Comparison of ENCODE assay signal across 1 cellular context in the genomic region with DNA sequence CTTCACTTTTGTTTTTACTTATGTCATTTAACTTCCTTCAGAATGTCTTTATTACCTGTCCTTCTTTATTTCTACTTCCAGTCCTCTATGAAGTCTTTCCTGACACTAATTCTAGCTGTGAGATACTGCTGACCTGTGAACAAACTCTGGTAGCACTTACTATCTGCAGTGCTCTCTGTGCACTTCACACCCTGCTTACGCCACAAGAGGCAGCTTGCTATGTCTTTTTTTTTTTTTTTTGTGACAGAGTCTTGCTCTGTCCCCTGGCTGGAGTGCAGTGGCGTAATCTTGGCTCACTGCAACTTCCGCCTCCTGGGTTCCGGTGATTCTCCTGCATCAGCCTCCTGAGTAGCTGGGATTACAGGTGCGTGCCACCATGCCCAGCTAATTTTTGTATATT.
TF ChIP-seq lines count a peak whose summit lies in the region.

No MANE protein-coding gene starts in this region.

TF ChIP-seq in HepG2, 621 proteins besides CTCF, POLR2A, EP300 and RAD21 (continued from another document and continues in another):
- TF ChIP-seq, protein P1, sequence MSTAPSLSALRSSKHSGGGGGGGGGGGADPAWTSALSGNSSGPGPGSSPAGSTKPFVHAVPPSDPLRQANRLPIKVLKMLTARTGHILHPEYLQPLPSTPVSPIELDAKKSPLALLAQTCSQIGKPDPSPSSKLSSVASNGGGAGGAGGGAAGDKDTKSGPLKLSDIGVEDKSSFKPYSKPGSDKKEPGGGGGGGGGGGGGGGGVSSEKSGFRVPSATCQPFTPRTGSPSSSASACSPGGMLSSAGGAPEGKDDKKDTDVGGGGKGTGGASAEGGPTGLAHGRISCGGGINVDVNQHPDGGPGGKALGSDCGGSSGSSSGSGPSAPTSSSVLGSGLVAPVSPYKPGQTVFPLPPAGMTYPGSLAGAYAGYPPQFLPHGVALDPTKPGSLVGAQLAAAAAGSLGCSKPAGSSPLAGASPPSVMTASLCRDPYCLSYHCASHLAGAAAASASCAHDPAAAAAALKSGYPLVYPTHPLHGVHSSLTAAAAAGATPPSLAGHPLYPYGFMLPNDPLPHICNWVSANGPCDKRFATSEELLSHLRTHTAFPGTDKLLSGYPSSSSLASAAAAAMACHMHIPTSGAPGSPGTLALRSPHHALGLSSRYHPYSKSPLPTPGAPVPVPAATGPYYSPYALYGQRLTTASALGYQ (CRISPR knock-in tag; IDR thresholded peaks at IDR 0.05) = no peak
- TF ChIP-seq, protein P2, sequence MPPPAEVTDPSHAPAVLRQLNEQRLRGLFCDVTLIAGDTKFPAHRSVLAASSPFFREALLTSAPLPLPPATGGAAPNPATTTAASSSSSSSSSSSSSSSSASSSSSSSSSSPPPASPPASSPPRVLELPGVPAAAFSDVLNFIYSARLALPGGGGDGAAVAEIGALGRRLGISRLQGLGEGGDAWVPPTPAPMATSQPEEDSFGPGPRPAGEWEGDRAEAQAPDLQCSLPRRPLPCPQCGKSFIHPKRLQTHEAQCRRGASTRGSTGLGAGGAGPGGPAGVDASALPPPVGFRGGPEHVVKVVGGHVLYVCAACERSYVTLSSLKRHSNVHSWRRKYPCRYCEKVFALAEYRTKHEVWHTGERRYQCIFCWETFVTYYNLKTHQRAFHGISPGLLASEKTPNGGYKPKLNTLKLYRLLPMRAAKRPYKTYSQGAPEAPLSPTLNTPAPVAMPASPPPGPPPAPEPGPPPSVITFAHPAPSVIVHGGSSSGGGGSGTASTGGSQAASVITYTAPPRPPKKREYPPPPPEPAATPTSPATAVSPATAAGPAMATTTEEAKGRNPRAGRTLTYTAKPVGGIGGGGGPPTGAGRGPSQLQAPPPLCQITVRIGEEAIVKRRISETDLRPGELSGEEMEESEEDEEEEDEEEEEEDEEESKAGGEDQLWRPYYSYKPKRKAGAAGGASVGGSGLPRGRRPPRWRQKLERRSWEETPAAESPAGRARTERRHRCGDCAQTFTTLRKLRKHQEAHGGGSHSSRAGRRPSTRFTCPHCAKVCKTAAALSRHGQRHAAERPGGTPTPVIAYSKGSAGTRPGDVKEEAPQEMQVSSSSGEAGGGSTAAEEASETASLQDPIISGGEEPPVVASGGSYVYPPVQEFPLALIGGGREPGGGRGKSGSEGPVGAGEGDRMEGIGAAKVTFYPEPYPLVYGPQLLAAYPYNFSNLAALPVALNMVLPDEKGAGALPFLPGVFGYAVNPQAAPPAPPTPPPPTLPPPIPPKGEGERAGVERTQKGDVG (CRISPR knock-in tag; IDR thresholded peaks at IDR 0.05; ENCODE audit: borderline replicate concordance) = no peak
- no peak for TF ChIP-seq NBN (conservative IDR thresholded peaks at IDR 0.05)
- no peak for TF ChIP-seq ZNF337 (CRISPR knock-in tag; IDR thresholded peaks at IDR 0.05; ENCODE audit: borderline replicate concordance, low read depth)
- no peak for TF ChIP-seq ZNF207 (IDR thresholded peaks at IDR 0.05; ENCODE audit: borderline replicate concordance)
- TF ChIP-seq ZNF816 (CRISPR knock-in tag; IDR thresholded peaks at IDR 0.05; ENCODE audit: borderline replicate concordance) = no peak
- TF ChIP-seq ZNF768 (CRISPR knock-in tag; IDR thresholded peaks at IDR 0.05) = no peak
- TF ChIP-seq CBFB (CRISPR knock-in tag; IDR thresholded peaks at IDR 0.05) = no peak
- TF ChIP-seq, protein P3, sequence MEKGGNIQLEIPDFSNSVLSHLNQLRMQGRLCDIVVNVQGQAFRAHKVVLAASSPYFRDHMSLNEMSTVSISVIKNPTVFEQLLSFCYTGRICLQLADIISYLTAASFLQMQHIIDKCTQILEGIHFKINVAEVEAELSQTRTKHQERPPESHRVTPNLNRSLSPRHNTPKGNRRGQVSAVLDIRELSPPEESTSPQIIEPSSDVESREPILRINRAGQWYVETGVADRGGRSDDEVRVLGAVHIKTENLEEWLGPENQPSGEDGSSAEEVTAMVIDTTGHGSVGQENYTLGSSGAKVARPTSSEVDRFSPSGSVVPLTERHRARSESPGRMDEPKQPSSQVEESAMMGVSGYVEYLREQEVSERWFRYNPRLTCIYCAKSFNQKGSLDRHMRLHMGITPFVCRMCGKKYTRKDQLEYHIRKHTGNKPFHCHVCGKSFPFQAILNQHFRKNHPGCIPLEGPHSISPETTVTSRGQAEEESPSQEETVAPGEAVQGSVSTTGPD (CRISPR knock-in tag; IDR thresholded peaks at IDR 0.05) = no peak
- TF ChIP-seq, protein P4, sequence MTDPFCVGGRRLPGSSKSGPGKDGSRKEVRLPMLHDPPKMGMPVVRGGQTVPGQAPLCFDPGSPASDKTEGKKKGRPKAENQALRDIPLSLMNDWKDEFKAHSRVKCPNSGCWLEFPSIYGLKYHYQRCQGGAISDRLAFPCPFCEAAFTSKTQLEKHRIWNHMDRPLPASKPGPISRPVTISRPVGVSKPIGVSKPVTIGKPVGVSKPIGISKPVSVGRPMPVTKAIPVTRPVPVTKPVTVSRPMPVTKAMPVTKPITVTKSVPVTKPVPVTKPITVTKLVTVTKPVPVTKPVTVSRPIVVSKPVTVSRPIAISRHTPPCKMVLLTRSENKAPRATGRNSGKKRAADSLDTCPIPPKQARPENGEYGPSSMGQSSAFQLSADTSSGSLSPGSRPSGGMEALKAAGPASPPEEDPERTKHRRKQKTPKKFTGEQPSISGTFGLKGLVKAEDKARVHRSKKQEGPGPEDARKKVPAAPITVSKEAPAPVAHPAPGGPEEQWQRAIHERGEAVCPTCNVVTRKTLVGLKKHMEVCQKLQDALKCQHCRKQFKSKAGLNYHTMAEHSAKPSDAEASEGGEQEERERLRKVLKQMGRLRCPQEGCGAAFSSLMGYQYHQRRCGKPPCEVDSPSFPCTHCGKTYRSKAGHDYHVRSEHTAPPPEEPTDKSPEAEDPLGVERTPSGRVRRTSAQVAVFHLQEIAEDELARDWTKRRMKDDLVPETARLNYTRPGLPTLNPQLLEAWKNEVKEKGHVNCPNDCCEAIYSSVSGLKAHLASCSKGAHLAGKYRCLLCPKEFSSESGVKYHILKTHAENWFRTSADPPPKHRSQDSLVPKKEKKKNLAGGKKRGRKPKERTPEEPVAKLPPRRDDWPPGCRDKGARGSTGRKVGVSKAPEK (CRISPR knock-in tag; IDR thresholded peaks at IDR 0.05; ENCODE audit: borderline replicate concordance) = no peak
- TF ChIP-seq ZNF530 (CRISPR knock-in tag; IDR thresholded peaks at IDR 0.05; ENCODE audit: low read depth) = no peak
- TF ChIP-seq ZNF383 (CRISPR knock-in tag; IDR thresholded peaks at IDR 0.05; ENCODE audit: borderline replicate concordance) = no peak
- no peak for TF ChIP-seq ZSCAN12 (CRISPR knock-in tag; IDR thresholded peaks at IDR 0.05)
- TF ChIP-seq, protein P5, sequence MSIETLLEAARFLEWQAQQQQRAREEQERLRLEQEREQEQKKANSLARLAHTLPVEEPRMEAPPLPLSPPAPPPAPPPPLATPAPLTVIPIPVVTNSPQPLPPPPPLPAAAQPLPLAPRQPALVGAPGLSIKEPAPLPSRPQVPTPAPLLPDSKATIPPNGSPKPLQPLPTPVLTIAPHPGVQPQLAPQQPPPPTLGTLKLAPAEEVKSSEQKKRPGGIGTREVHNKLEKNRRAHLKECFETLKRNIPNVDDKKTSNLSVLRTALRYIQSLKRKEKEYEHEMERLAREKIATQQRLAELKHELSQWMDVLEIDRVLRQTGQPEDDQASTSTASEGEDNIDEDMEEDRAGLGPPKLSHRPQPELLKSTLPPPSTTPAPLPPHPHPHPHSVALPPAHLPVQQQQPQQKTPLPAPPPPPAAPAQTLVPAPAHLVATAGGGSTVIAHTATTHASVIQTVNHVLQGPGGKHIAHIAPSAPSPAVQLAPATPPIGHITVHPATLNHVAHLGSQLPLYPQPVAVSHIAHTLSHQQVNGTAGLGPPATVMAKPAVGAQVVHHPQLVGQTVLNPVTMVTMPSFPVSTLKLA (IDR thresholded peaks at IDR 0.05) = no peak
- TF ChIP-seq ZNF614 (CRISPR knock-in tag; IDR thresholded peaks at IDR 0.05; ENCODE audit: borderline replicate concordance) = no peak
- TF ChIP-seq ZNF772 (CRISPR knock-in tag; IDR thresholded peaks at IDR 0.05) = no peak
- TF ChIP-seq NONO (IDR thresholded peaks at IDR 0.05) = no peak
- no peak for TF ChIP-seq NONO (CRISPR knock-in tag; conservative IDR thresholded peaks at IDR 0.05)
- no peak for TF ChIP-seq ZFP90 (CRISPR knock-in tag; IDR thresholded peaks at IDR 0.05; ENCODE audit: borderline replicate concordance)
- no peak for TF ChIP-seq SIN3B (IDR thresholded peaks at IDR 0.05; ENCODE audit: low read length)
- no peak for TF ChIP-seq AGO1 (IDR thresholded peaks at IDR 0.05; ENCODE audit: low read depth, low read length, poor library complexity, severe bottlenecking)
- TF ChIP-seq KAT7 (CRISPR knock-in tag; IDR thresholded peaks at IDR 0.05; ENCODE audit: borderline replicate concordance) = peak; percentile 70; the same call in 1 of the 2 replicates
- TF ChIP-seq, protein P6, sequence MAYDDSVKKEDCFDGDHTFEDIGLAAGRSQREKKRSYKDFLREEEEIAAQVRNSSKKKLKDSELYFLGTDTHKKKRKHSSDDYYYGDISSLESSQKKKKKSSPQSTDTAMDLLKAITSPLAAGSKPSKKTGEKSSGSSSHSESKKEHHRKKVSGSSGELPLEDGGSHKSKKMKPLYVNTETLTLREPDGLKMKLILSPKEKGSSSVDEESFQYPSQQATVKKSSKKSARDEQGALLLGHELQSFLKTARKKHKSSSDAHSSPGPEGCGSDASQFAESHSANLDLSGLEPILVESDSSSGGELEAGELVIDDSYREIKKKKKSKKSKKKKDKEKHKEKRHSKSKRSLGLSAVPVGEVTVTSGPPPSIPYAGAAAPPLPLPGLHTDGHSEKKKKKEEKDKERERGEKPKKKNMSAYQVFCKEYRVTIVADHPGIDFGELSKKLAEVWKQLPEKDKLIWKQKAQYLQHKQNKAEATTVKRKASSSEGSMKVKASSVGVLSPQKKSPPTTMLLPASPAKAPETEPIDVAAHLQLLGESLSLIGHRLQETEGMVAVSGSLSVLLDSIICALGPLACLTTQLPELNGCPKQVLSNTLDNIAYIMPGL (CRISPR knock-in tag; IDR thresholded peaks at IDR 0.05; ENCODE audit: borderline replicate concordance in 1 of 2, low read depth in 1 of 2) = no peak
- no peak for TF ChIP-seq ATRX (CRISPR knock-in tag; IDR thresholded peaks at IDR 0.05; ENCODE audit: borderline replicate concordance)
- no peak for TF ChIP-seq ZNF333 (CRISPR knock-in tag; IDR thresholded peaks at IDR 0.05; ENCODE audit: borderline replicate concordance)
- no peak for TF ChIP-seq ZBTB1 (CRISPR knock-in tag; IDR thresholded peaks at IDR 0.05; ENCODE audit: borderline replicate concordance)
- TF ChIP-seq, protein P7, sequence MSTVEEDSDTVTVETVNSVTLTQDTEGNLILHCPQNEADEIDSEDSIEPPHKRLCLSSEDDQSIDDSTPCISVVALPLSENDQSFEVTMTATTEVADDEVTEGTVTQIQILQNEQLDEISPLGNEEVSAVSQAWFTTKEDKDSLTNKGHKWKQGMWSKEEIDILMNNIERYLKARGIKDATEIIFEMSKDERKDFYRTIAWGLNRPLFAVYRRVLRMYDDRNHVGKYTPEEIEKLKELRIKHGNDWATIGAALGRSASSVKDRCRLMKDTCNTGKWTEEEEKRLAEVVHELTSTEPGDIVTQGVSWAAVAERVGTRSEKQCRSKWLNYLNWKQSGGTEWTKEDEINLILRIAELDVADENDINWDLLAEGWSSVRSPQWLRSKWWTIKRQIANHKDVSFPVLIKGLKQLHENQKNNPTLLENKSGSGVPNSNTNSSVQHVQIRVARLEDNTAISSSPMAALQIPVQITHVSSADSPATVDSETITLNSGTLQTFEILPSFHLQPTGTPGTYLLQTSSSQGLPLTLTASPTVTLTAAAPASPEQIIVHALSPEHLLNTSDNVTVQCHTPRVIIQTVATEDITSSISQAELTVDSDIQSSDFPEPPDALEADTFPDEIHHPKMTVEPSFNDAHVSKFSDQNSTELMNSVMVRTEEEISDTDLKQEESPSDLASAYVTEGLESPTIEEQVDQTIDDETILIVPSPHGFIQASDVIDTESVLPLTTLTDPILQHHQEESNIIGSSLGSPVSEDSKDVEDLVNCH (CRISPR knock-in tag; IDR thresholded peaks at IDR 0.05) = no peak
- TF ChIP-seq ZNF431 (CRISPR knock-in tag; IDR thresholded peaks at IDR 0.05; ENCODE audit: borderline replicate concordance, low read depth) = no peak
- TF ChIP-seq ETV6 (CRISPR knock-in tag; conservative IDR thresholded peaks at IDR 0.05) = no peak
- no peak for TF ChIP-seq ARID2 (CRISPR knock-in tag; IDR thresholded peaks at IDR 0.05; ENCODE audit: borderline replicate concordance)
- TF ChIP-seq FLYWCH1 (CRISPR knock-in tag; IDR thresholded peaks at IDR 0.05) = no peak
- TF ChIP-seq ZNF44 (CRISPR knock-in tag; IDR thresholded peaks at IDR 0.05) = no peak
- no peak for TF ChIP-seq ZNF24 (IDR thresholded peaks at IDR 0.05)
- TF ChIP-seq MIXL1 (CRISPR knock-in tag; IDR thresholded peaks at IDR 0.05) = no peak
- TF ChIP-seq KLF12 (CRISPR knock-in tag; IDR thresholded peaks at IDR 0.05; ENCODE audit: borderline replicate concordance) = no peak
- TF ChIP-seq KLF6 (CRISPR knock-in tag; IDR thresholded peaks at IDR 0.05) = no peak
- no peak for TF ChIP-seq CHCHD3 (CRISPR knock-in tag; IDR thresholded peaks at IDR 0.05)
- TF ChIP-seq, protein P8, sequence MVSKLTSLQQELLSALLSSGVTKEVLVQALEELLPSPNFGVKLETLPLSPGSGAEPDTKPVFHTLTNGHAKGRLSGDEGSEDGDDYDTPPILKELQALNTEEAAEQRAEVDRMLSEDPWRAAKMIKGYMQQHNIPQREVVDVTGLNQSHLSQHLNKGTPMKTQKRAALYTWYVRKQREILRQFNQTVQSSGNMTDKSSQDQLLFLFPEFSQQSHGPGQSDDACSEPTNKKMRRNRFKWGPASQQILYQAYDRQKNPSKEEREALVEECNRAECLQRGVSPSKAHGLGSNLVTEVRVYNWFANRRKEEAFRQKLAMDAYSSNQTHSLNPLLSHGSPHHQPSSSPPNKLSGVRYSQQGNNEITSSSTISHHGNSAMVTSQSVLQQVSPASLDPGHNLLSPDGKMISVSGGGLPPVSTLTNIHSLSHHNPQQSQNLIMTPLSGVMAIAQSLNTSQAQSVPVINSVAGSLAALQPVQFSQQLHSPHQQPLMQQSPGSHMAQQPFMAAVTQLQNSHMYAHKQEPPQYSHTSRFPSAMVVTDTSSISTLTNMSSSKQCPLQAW (CRISPR knock-in tag; IDR thresholded peaks at IDR 0.05) = no peak
- TF ChIP-seq PLRG1 (conservative IDR thresholded peaks at IDR 0.05) = no peak
- TF ChIP-seq, protein P9, sequence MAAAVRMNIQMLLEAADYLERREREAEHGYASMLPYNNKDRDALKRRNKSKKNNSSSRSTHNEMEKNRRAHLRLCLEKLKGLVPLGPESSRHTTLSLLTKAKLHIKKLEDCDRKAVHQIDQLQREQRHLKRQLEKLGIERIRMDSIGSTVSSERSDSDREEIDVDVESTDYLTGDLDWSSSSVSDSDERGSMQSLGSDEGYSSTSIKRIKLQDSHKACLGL (CRISPR knock-in tag; IDR thresholded peaks at IDR 0.05) = no peak
- TF ChIP-seq, protein P10, sequence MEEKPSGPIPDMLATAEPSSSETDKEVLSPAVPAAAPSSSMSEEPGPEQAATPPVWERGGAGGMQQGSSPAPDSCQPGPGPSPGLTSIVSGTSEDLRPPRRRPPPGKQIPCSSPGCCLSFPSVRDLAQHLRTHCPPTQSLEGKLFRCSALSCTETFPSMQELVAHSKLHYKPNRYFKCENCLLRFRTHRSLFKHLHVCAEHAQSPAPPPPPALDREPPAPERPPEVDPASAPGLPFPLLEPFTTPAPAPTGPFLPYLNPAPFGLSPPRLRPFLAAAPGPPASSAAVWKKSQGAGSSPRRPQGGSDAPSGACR (CRISPR knock-in tag; IDR thresholded peaks at IDR 0.05) = no peak
- TF ChIP-seq, protein P11, sequence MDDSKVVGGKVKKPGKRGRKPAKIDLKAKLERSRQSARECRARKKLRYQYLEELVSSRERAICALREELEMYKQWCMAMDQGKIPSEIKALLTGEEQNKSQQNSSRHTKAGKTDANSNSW (CRISPR knock-in tag; IDR thresholded peaks at IDR 0.05; ENCODE audit: borderline replicate concordance) = no peak
- no peak for TF ChIP-seq TRIM24 (CRISPR knock-in tag; IDR thresholded peaks at IDR 0.05)
- TF ChIP-seq ADNP (CRISPR knock-in tag; IDR thresholded peaks at IDR 0.05) = no peak
- no peak for TF ChIP-seq JARID2 (CRISPR knock-in tag; IDR thresholded peaks at IDR 0.05; ENCODE audit: insufficient replicate concordance)
- no peak for TF ChIP-seq ATF1 (CRISPR knock-in tag; IDR thresholded peaks at IDR 0.05)
- no peak for TF ChIP-seq NR1H2 (CRISPR knock-in tag; IDR thresholded peaks at IDR 0.05; ENCODE audit: borderline replicate concordance, low read depth)
